In genomic region chr9:120730661-120731514, GRCh38 we compare ENCODE assay signal across 2 cellular contexts.
TF ChIP-seq lines count a peak whose summit lies in the region.

No MANE protein-coding gene starts in this region.

TF ChIP-seq in Ishikawa, 13 proteins besides CTCF, POLR2A, EP300 and RAD21 (continued from another document):
- TF ChIP-seq, protein P1, sequence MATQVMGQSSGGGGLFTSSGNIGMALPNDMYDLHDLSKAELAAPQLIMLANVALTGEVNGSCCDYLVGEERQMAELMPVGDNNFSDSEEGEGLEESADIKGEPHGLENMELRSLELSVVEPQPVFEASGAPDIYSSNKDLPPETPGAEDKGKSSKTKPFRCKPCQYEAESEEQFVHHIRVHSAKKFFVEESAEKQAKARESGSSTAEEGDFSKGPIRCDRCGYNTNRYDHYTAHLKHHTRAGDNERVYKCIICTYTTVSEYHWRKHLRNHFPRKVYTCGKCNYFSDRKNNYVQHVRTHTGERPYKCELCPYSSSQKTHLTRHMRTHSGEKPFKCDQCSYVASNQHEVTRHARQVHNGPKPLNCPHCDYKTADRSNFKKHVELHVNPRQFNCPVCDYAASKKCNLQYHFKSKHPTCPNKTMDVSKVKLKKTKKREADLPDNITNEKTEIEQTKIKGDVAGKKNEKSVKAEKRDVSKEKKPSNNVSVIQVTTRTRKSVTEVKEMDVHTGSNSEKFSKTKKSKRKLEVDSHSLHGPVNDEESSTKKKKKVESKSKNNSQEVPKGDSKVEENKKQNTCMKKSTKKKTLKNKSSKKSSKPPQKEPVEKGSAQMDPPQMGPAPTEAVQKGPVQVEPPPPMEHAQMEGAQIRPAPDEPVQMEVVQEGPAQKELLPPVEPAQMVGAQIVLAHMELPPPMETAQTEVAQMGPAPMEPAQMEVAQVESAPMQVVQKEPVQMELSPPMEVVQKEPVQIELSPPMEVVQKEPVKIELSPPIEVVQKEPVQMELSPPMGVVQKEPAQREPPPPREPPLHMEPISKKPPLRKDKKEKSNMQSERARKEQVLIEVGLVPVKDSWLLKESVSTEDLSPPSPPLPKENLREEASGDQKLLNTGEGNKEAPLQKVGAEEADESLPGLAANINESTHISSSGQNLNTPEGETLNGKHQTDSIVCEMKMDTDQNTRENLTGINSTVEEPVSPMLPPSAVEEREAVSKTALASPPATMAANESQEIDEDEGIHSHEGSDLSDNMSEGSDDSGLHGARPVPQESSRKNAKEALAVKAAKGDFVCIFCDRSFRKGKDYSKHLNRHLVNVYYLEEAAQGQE (IDR thresholded peaks at IDR 0.05; ENCODE audit: low read depth): peak; percentile 35; the same call in 1 of the 2 replicates
- TF ChIP-seq CEBPB (IDR thresholded peaks at IDR 0.05) (peak; percentile 82), FOXM1 (IDR thresholded peaks at IDR 0.05; ENCODE audit: borderline replicate concordance, low read depth) (peak; percentile 96), TCF12 (IDR thresholded peaks at IDR 0.05; ENCODE audit: low read depth) (peak; percentile 99), EGR1 (IDR thresholded peaks at IDR 0.05) (peak; percentile 81), ZBTB7A (IDR thresholded peaks at IDR 0.05; ENCODE audit: low read depth) (0 out of 2 replicates have a peak, but pooled peaks have one; percentile 50), YY1 (IDR thresholded peaks at IDR 0.05; ENCODE audit: low read depth) (no peak)
- TF ChIP-seq, protein P2, sequence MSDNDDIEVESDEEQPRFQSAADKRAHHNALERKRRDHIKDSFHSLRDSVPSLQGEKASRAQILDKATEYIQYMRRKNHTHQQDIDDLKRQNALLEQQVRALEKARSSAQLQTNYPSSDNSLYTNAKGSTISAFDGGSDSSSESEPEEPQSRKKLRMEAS (IDR thresholded peaks at IDR 0.05): peak; percentile 73
TF ChIP-seq in Ishikawa: peak in this region for 11.

TF ChIP-seq in HepG2, 621 proteins besides CTCF, POLR2A, EP300 and RAD21 (continued from another document and continues in another):
- TF ChIP-seq, protein P3, sequence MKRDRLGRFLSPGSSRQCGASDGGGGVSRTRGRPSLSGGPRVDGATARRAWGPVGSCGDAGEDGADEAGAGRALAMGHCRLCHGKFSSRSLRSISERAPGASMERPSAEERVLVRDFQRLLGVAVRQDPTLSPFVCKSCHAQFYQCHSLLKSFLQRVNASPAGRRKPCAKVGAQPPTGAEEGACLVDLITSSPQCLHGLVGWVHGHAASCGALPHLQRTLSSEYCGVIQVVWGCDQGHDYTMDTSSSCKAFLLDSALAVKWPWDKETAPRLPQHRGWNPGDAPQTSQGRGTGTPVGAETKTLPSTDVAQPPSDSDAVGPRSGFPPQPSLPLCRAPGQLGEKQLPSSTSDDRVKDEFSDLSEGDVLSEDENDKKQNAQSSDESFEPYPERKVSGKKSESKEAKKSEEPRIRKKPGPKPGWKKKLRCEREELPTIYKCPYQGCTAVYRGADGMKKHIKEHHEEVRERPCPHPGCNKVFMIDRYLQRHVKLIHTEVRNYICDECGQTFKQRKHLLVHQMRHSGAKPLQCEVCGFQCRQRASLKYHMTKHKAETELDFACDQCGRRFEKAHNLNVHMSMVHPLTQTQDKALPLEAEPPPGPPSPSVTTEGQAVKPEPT (CRISPR knock-in tag; IDR thresholded peaks at IDR 0.05; ENCODE audit: low read depth): no peak
- peak; percentile 66 for TF ChIP-seq HHEX (CRISPR knock-in tag; IDR thresholded peaks at IDR 0.05)
- TF ChIP-seq RNF219 (CRISPR knock-in tag; IDR thresholded peaks at IDR 0.05): no peak
- TF ChIP-seq ZNF639 (CRISPR knock-in tag; conservative IDR thresholded peaks at IDR 0.05): no peak
- TF ChIP-seq ZFP37 (CRISPR knock-in tag; IDR thresholded peaks at IDR 0.05; ENCODE audit: borderline replicate concordance): no peak
- 0 out of 2 replicates have a peak, but pooled peaks have one; percentile 58 for TF ChIP-seq TOPORS (CRISPR knock-in tag; IDR thresholded peaks at IDR 0.05)
- TF ChIP-seq ZNF430 (CRISPR knock-in tag; IDR thresholded peaks at IDR 0.05): no peak
- no peak for TF ChIP-seq KLF12 (CRISPR knock-in tag; IDR thresholded peaks at IDR 0.05; ENCODE audit: borderline replicate concordance)
- peak; percentile 67 for TF ChIP-seq SOX5 (CRISPR knock-in tag; IDR thresholded peaks at IDR 0.05; ENCODE audit: borderline replicate concordance)
- peak; percentile 97 for TF ChIP-seq ZEB1 (IDR thresholded peaks at IDR 0.05; ENCODE audit: insufficient replicate concordance, low read depth)
- TF ChIP-seq NFYB (CRISPR knock-in tag; IDR thresholded peaks at IDR 0.05): no peak
- peak; percentile 49; the same call in 1 of the 2 replicates for TF ChIP-seq ZNF331 (CRISPR knock-in tag; IDR thresholded peaks at IDR 0.05)
- no peak for TF ChIP-seq RFX5 (IDR thresholded peaks at IDR 0.05; ENCODE audit: low read depth, low read length)
- TF ChIP-seq PHF21A (CRISPR knock-in tag; IDR thresholded peaks at IDR 0.05): peak; percentile 96
- TF ChIP-seq, protein P4, sequence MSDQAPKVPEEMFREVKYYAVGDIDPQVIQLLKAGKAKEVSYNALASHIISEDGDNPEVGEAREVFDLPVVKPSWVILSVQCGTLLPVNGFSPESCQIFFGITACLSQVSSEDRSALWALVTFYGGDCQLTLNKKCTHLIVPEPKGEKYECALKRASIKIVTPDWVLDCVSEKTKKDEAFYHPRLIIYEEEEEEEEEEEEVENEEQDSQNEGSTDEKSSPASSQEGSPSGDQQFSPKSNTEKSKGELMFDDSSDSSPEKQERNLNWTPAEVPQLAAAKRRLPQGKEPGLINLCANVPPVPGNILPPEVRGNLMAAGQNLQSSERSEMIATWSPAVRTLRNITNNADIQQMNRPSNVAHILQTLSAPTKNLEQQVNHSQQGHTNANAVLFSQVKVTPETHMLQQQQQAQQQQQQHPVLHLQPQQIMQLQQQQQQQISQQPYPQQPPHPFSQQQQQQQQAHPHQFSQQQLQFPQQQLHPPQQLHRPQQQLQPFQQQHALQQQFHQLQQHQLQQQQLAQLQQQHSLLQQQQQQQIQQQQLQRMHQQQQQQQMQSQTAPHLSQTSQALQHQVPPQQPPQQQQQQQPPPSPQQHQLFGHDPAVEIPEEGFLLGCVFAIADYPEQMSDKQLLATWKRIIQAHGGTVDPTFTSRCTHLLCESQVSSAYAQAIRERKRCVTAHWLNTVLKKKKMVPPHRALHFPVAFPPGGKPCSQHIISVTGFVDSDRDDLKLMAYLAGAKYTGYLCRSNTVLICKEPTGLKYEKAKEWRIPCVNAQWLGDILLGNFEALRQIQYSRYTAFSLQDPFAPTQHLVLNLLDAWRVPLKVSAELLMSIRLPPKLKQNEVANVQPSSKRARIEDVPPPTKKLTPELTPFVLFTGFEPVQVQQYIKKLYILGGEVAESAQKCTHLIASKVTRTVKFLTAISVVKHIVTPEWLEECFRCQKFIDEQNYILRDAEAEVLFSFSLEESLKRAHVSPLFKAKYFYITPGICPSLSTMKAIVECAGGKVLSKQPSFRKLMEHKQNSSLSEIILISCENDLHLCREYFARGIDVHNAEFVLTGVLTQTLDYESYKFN (CRISPR knock-in tag; conservative IDR thresholded peaks at IDR 0.05): peak; percentile 89
- peak; percentile 58 for TF ChIP-seq ZNF574 (CRISPR knock-in tag; IDR thresholded peaks at IDR 0.05)
- peak; percentile 98 for TF ChIP-seq TEAD3 (CRISPR knock-in tag; optimal IDR thresholded peaks at IDR 0.05; ENCODE audit: borderline replicate concordance)
- TF ChIP-seq, protein P5, sequence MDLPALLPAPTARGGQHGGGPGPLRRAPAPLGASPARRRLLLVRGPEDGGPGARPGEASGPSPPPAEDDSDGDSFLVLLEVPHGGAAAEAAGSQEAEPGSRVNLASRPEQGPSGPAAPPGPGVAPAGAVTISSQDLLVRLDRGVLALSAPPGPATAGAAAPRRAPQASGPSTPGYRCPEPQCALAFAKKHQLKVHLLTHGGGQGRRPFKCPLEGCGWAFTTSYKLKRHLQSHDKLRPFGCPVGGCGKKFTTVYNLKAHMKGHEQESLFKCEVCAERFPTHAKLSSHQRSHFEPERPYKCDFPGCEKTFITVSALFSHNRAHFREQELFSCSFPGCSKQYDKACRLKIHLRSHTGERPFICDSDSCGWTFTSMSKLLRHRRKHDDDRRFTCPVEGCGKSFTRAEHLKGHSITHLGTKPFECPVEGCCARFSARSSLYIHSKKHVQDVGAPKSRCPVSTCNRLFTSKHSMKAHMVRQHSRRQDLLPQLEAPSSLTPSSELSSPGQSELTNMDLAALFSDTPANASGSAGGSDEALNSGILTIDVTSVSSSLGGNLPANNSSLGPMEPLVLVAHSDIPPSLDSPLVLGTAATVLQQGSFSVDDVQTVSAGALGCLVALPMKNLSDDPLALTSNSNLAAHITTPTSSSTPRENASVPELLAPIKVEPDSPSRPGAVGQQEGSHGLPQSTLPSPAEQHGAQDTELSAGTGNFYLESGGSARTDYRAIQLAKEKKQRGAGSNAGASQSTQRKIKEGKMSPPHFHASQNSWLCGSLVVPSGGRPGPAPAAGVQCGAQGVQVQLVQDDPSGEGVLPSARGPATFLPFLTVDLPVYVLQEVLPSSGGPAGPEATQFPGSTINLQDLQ (CRISPR knock-in tag; IDR thresholded peaks at IDR 0.05): no peak
- TF ChIP-seq ZBTB4 (CRISPR knock-in tag; IDR thresholded peaks at IDR 0.05; ENCODE audit: borderline replicate concordance): no peak
- TF ChIP-seq ZNF710 (CRISPR knock-in tag; IDR thresholded peaks at IDR 0.05; ENCODE audit: borderline replicate concordance): no peak; the same call in 1 of the 2 replicates
- TF ChIP-seq RXRB (CRISPR knock-in tag; IDR thresholded peaks at IDR 0.05; ENCODE audit: borderline replicate concordance): peak; percentile 95
